In genomic region chr1:203273869-203274602, GRCh38 we compare ENCODE assay signal across 8 cellular contexts. TPM values are rescaled to one million over a fixed set of nuclear protein-coding genes. Genes with fewer than 3 reads are reported as not detected.
DNase-seq lines count a peak whose midpoint lies in the region; ATAC-seq, FAIRE-seq and TF ChIP-seq lines count a peak whose summit lies in the region.

No MANE protein-coding gene starts in this region.

- H3K27ac ChIP-seq in GM23338 (ENCODE audit: low read depth) (no peak overlapping the region), HepG2 (ENCODE audit: extremely low read length, insufficient read depth, low read length) (no peak overlapping the region), tibial artery (peak overlapping the region; percentile 84 to 88)

- peak overlapping the region; percentile 69 for H3K4me3 Mint-ChIP-seq in GM23338
- peak overlapping the region; percentile 70 for H3K4me3 Mint-ChIP-seq in activated CD8-positive, alpha-beta T cell treated with anti-CD3 and anti-CD28 coated beads, Interleukin-2, amount 10 ng/mL, durations not matched to agents 7 days and 5 days

- no peak overlapping the region for H3K27ac Mint-ChIP-seq in GM23338
- peak overlapping the region; percentile 82 for H3K27ac Mint-ChIP-seq in activated CD8-positive, alpha-beta T cell treated with anti-CD3 and anti-CD28 coated beads, Interleukin-2, amount 10 ng/mL, durations not matched to agents 7 days and 5 days

- H2AFZ ChIP-seq in GM23338 (peak overlapping the region; percentile 98), HepG2 (ENCODE audit: low read length) (no peak overlapping the region)

- H3K4me2 ChIP-seq in GM23338 (peak overlapping the region; percentile 92), HepG2 (ENCODE audit: low read depth, low read length) (no peak overlapping the region)

- TF ChIP-seq POLR2A in HepG2 (IDR thresholded peaks at IDR 0.05; ENCODE audit: insufficient read depth in 1 of 2, low read depth in 2 of 2, low read length in 2 of 2) = no peak

- H3K9ac ChIP-seq in HepG2 (ENCODE audit: insufficient read depth, low read depth, low read length) = no peak overlapping the region

- H3K9me3 Mint-ChIP-seq in GM23338 = no peaks in the 10 kb centered on the region
- H3K9me3 Mint-ChIP-seq in activated CD8-positive, alpha-beta T cell treated with anti-CD3 and anti-CD28 coated beads, Interleukin-2, amount 10 ng/mL, durations not matched to agents 7 days and 5 days (ENCODE audit: insufficient read depth) = no peaks in the 10 kb centered on the region

- H3K27me3 Mint-ChIP-seq in GM23338 (ENCODE audit: insufficient read depth, low read depth, poor library complexity) = peaks cover 37% of the 10 kb centered on the region
- no peaks in the 10 kb centered on the region for H3K27me3 Mint-ChIP-seq in activated CD8-positive, alpha-beta T cell treated with anti-CD3 and anti-CD28 coated beads, Interleukin-2, amount 10 ng/mL, durations not matched to agents 7 days and 5 days (ENCODE audit: low read depth)

- peak overlapping the region; percentile 67 for H3K4me3 ChIP-seq in GM23338
- no peak overlapping the region for H3K4me3 ChIP-seq in HepG2 (replicated peaks in 1 of 3; ENCODE audit: insufficient read depth in 1 of 3, low read depth in 2 of 3, low read length in 3 of 3)
- H3K4me3 ChIP-seq in tibial artery = peak overlapping the region; percentile 24 to 36

- H3F3A ChIP-seq in GM23338 (replicated peaks; ENCODE audit: low read depth) = no peaks in the 10 kb centered on the region

- H3K4me1 ChIP-seq in GM23338 (ENCODE audit: insufficient read depth) (peaks cover 14% of the 10 kb centered on the region; the same call in 1 of the 2 replicates), HepG2 (ENCODE audit: insufficient read depth, low read length) (peaks cover 17% of the 10 kb centered on the region; the same call in 1 of the 2 replicates), tibial artery (peaks cover 0 to 62% (median 49%) of the 10 kb centered on the region in 4 donors)

- H3K9me2 ChIP-seq in GM23338 (ENCODE audit: insufficient read depth) = no peaks in the 10 kb centered on the region

- H3K36me3 Mint-ChIP-seq in GM23338 (ENCODE audit: low read depth) = no peaks in the 10 kb centered on the region
- no peaks in the 10 kb centered on the region for H3K36me3 Mint-ChIP-seq in activated CD8-positive, alpha-beta T cell treated with anti-CD3 and anti-CD28 coated beads, Interleukin-2, amount 10 ng/mL, durations not matched to agents 7 days and 5 days (ENCODE audit: low read depth)

- H3K27me3 ChIP-seq in GM23338 (ENCODE audit: insufficient read depth) (peaks cover 29% of the 10 kb centered on the region), HepG2 (ENCODE audit: control insufficient read depth in 1 of 2, insufficient read depth in 2 of 2, low read length in 2 of 2) (peaks cover 1 to 37% of the 10 kb centered on the region in 2 experiments; a peak in 3 of 5 replicates), tibial artery (no peaks in the 10 kb centered on the region)

- CTCF ChIA-PET in activated CD8-positive, alpha-beta T cell treated with anti-CD3 and anti-CD28 coated beads, Interleukin-2, amount 10 ng/mL, durations not matched to agents 7 days and 5 days (lab: Charles Lee) = interaction anchor here (0.9 to 15.3 kb wide), 7 partner anchors 12 to 214 kb away, joined by 3 to 461 read pairs (median 97); partner anchors contain the start of gene BTG2
- CTCF ChIA-PET in HepG2 (lab: Yijun Ruan, JAX; ENCODE audit: low intra/inter-chr PET ratio, low total read pairs) = interaction anchor here (1.3 to 3.1 kb wide), 3 partner anchors 11 to 65 kb away, joined by 3 to 41 read pairs (median 13); no protein-coding TSS in a partner anchor

- no peak for FAIRE-seq in HepG2 (lab: Jason Lieb, UNC)

- in situ Hi-C loops in HepG2 (cut with HindIII; ENCODE audit: extremely low pct_ligation_motif_present, low pct_unique_long_range_greater_than_20kb) = loop anchor here (5.0 to 10.0 kb wide), 4 partner anchors 52 to 237 kb away; no protein-coding TSS in a partner anchor

- peak; percentile 30 for ATAC-seq in GM23338
- ATAC-seq in activated CD8-positive, alpha-beta T cell treated with anti-CD3 and anti-CD28 coated beads, Interleukin-2, amount 10 ng/mL, durations not matched to agents 7 days and 5 days = no peak
- no peak for ATAC-seq in HepG2

- H3K36me3 ChIP-seq in GM23338 (ENCODE audit: insufficient read depth) (no peaks in the 10 kb centered on the region), HepG2 (replicated peaks in 1 of 2; ENCODE audit: control insufficient read depth in 1 of 2, insufficient read depth in 2 of 2, low read length in 2 of 2) (no peaks in the 10 kb centered on the region), tibial artery (no peaks in the 10 kb centered on the region)

- H3K9me3 ChIP-seq in HepG2 (ENCODE audit: low read length) (no peaks in the 10 kb centered on the region), tibial artery (no peaks in the 10 kb centered on the region)

- TF ChIP-seq CTCF in GM23338 (conservative IDR thresholded peaks at IDR 0.05; ENCODE audit: low read depth in 2 of 2) (no peak), HepG2 (CRISPR knock-in tag; IDR thresholded peaks at IDR 0.05) (no peak), tibial artery (IDR thresholded peaks at IDR 0.05) (no peak)

- H3K4me1 Mint-ChIP-seq in GM23338 = peaks cover 19% of the 10 kb centered on the region
- peaks cover 82% of the 10 kb centered on the region for H3K4me1 Mint-ChIP-seq in activated CD8-positive, alpha-beta T cell treated with anti-CD3 and anti-CD28 coated beads, Interleukin-2, amount 10 ng/mL, durations not matched to agents 7 days and 5 days (ENCODE audit: low read depth)

- BruUV-seq in HepG2 (replicated peaks; lab: Mats Ljungman, UMichigan) = no TSS peak

- intact Hi-C loops in HepG2 (cut with micrococcal nuclease; ENCODE audit: unreplicated experiment) (loop anchor here (1.0 to 5.0 kb wide), 3 partner anchors 53 to 213 kb away; no protein-coding TSS in a partner anchor), tibial artery (cut with DNase I; ENCODE audit: low total_unique reads) (loop anchor here (2.0 to 5.0 kb wide), 3 partner anchors 65 to 213 kb away; no protein-coding TSS in a partner anchor)

- no peak for TF ChIP-seq EP300 in HepG2 (IDR thresholded peaks at IDR 0.05; ENCODE audit: low read depth in 2 of 2, low read length in 2 of 2)
- no peak for TF ChIP-seq EP300 in HepG2 (CRISPR knock-in tag; IDR thresholded peaks at IDR 0.05; ENCODE audit: borderline replicate concordance)

- H4K20me1 ChIP-seq in GM23338 (replicated peaks; ENCODE audit: insufficient read depth) = no peaks in the 10 kb centered on the region
- 0 out of 2 replicates have a peak, but pooled peaks cover 2% of the 10 kb centered on the region for H4K20me1 ChIP-seq in HepG2 (ENCODE audit: insufficient read depth, low read length)

- H3K79me2 ChIP-seq in GM23338 (replicated peaks; ENCODE audit: insufficient read depth) (no peaks in the 10 kb centered on the region), HepG2 (ENCODE audit: insufficient read depth, low read length) (no peaks in the 10 kb centered on the region)

- no peak for TF ChIP-seq RAD21 in HepG2 (CRISPR knock-in tag; IDR thresholded peaks at IDR 0.05)

- WGBS in HepG2 (ENCODE audit: low lambda C conversion rate) = 41% methylated on average over 5 of the region's 12 CpGs

- peak; percentile 79 for DNase-seq in Ammon's horn (ENCODE audit: low spot score)
- DNase-seq in GM23338 (ENCODE audit: low spot score) = peak; percentile 54
- no peak for DNase-seq in activated CD8-positive, alpha-beta T cell treated with anti-CD3 and anti-CD28 coated beads, Interleukin-2, amount 10 ng/mL, durations not matched to agents 7 days and 5 days
- no peak for DNase-seq in HepG2 (ENCODE audit: low spot score)
- DNase-seq in tibial artery = peak; percentile 62 to 81
- no peak for DNase-seq in NCI-H146 (lab: John Stamatoyannopoulos, UW)
- DNase-seq in NK-92 (lab: John Stamatoyannopoulos, UW; ENCODE audit: unreplicated experiment) = no peak
- no peak for DNase-seq in NCI-H1694 treated with DMSO at 0.1 percent for 48 hours (lab: John Stamatoyannopoulos, UW)

- POLR2A ChIA-PET in activated CD8-positive, alpha-beta T cell treated with anti-CD3 and anti-CD28 coated beads, Interleukin-2, amount 10 ng/mL, durations not matched to agents 7 days and 5 days (lab: Charles Lee) = interaction anchor here (0.9 to 11.6 kb wide), 4 partner anchors 14 to 52 kb away, joined by 3 to 243 read pairs (median 62); partner anchors contain the start of gene BTG2
- POLR2A ChIA-PET in HepG2 (lab: Yijun Ruan, JAX) = no interaction called here

RNA-seq across cellular contexts. Expression of gene BTG2, which starts 31.3 kb away (rescaled TPM):
- 7.8 and 9.1 TPM in 2 replicates for total RNA-seq in GM23338 (2014; rRNA removed; shearing (Covaris generic))
- 5.7 and 6.3 TPM in 2 replicates for polyA plus RNA-seq in GM23338 (2016; fragmentation: Nextera tagmentation; extraction: Ambion mirVana)
- 10 to 100 TPM; 58.6 to 58.9 TPM for total RNA-seq in activated CD8-positive, alpha-beta T cell treated with anti-CD3 and anti-CD28 coated beads, Interleukin-2, amount 10 ng/mL, durations not matched to agents 7 days and 5 days
- 18.3 and 18.7 TPM in 2 replicates for total RNA-seq in HepG2 (2016; rRNA removed; fragmentation: Illumina TruSeq; extraction: Trizol)
- total RNA-seq in HepG2 (2016; cell fraction: cytosol; rRNA removed; fragmentation: Illumina TruSeq; extraction: Trizol; ENCODE audit: low read depth) = 2.8 and 3.5 TPM in 2 replicates
- total RNA-seq in HepG2 (2016; cell fraction: insoluble cytoplasmic fraction; rRNA removed; fragmentation: Illumina TruSeq; extraction: Trizol) = 15.4 and 19.8 TPM in 2 replicates
- total RNA-seq in HepG2 (2016; cell fraction: membrane; rRNA removed; fragmentation: Illumina TruSeq; extraction: Trizol) = 11.7 and 12.9 TPM in 2 replicates
- 11.8 and 13.3 TPM in 2 replicates for total RNA-seq in HepG2 (2016; cell fraction: nucleus; rRNA removed; fragmentation: Illumina TruSeq; extraction: Trizol)
- 13.6 and 16.7 TPM in 2 replicates for polyA plus RNA-seq in HepG2 (2011; rRNA removed)
- polyA plus RNA-seq in HepG2 (2011; cell fraction: cytosol; rRNA removed) = 11.2 and 13.0 TPM in 2 replicates
- polyA plus RNA-seq in HepG2 (2011; cell fraction: nucleus; rRNA removed) = 8.6 and 10.6 TPM in 2 replicates
- 4.4 and 7.3 TPM in 2 replicates for polyA plus RNA-seq in HepG2 (2012)
- 2.1 and 2.2 TPM in 2 replicates for polyA plus RNA-seq in HepG2 (2016; cell fraction: cytosol; fragmentation: Illumina TruSeq; extraction: Trizol; ENCODE audit: low read depth)
- 18.8 and 19.2 TPM in 2 replicates for polyA plus RNA-seq in HepG2 (2016; cell fraction: insoluble cytoplasmic fraction; fragmentation: Illumina TruSeq; extraction: Trizol; ENCODE audit: low read depth)
- polyA plus RNA-seq in HepG2 (2016; cell fraction: membrane; fragmentation: Illumina TruSeq; extraction: Trizol; ENCODE audit: low read depth) = 6.5 and 7.0 TPM in 2 replicates
- polyA plus RNA-seq in HepG2 (2016; cell fraction: nucleus; fragmentation: Illumina TruSeq; extraction: Trizol; ENCODE audit: insufficient read depth, low read depth) = 18.0 and 19.6 TPM in 2 replicates
- polyA minus RNA-seq in HepG2 (2011; rRNA and poly(A)+ RNA removed; ENCODE audit: low replicate concordance) = 9.6 and 12.5 TPM in 2 replicates
- 8.5 and 9.2 TPM in 2 replicates for polyA minus RNA-seq in HepG2 (2011; cell fraction: cytosol; rRNA and poly(A)+ RNA removed)
- 4.9 and 8.8 TPM in 2 replicates for polyA minus RNA-seq in HepG2 (2011; cell fraction: nucleus; rRNA and poly(A)+ RNA removed)

RNA-seq across cellular contexts. Expression of gene CHIT1, which starts 44.6 kb away (rescaled TPM):
- total RNA-seq in GM23338 (2014; rRNA removed; shearing (Covaris generic)) = 0.07 TPM in 1 of 2 replicates, not detected in the other
- 0.47 and 0.85 TPM in 2 replicates for polyA plus RNA-seq in GM23338 (2016; fragmentation: Nextera tagmentation; extraction: Ambion mirVana)
- total RNA-seq in activated CD8-positive, alpha-beta T cell treated with anti-CD3 and anti-CD28 coated beads, Interleukin-2, amount 10 ng/mL, durations not matched to agents 7 days and 5 days = under 1 TPM; 0.39 to 0.50 TPM
- total RNA-seq in HepG2 (2016; rRNA removed; fragmentation: Illumina TruSeq; extraction: Trizol) = not detected in 2 replicates
- total RNA-seq in HepG2 (2016; cell fraction: cytosol; rRNA removed; fragmentation: Illumina TruSeq; extraction: Trizol; ENCODE audit: low read depth) = not detected in 2 replicates
- total RNA-seq in HepG2 (2016; cell fraction: insoluble cytoplasmic fraction; rRNA removed; fragmentation: Illumina TruSeq; extraction: Trizol) = not detected in 2 replicates
- total RNA-seq in HepG2 (2016; cell fraction: membrane; rRNA removed; fragmentation: Illumina TruSeq; extraction: Trizol) = not detected in 2 replicates
- not detected in 2 replicates for total RNA-seq in HepG2 (2016; cell fraction: nucleus; rRNA removed; fragmentation: Illumina TruSeq; extraction: Trizol)
- polyA plus RNA-seq in HepG2 (2011; rRNA removed) = not detected in 2 replicates
- polyA plus RNA-seq in HepG2 (2011; cell fraction: cytosol; rRNA removed) = not detected in 2 replicates
- not detected in 2 replicates for polyA plus RNA-seq in HepG2 (2011; cell fraction: nucleus; rRNA removed)
- not detected in 2 replicates for polyA plus RNA-seq in HepG2 (2012)
- not detected in 2 replicates for polyA plus RNA-seq in HepG2 (2016; cell fraction: cytosol; fragmentation: Illumina TruSeq; extraction: Trizol; ENCODE audit: low read depth)
- not detected in 2 replicates for polyA plus RNA-seq in HepG2 (2016; cell fraction: insoluble cytoplasmic fraction; fragmentation: Illumina TruSeq; extraction: Trizol; ENCODE audit: low read depth)
- polyA plus RNA-seq in HepG2 (2016; cell fraction: membrane; fragmentation: Illumina TruSeq; extraction: Trizol; ENCODE audit: low read depth) = not detected in 2 replicates
- polyA plus RNA-seq in HepG2 (2016; cell fraction: nucleus; fragmentation: Illumina TruSeq; extraction: Trizol; ENCODE audit: insufficient read depth, low read depth) = not detected in 2 replicates
- polyA minus RNA-seq in HepG2 (2011; rRNA and poly(A)+ RNA removed; ENCODE audit: low replicate concordance) = 0.16 TPM in 1 of 2 replicates, not detected in the other
- not detected in 2 replicates for polyA minus RNA-seq in HepG2 (2011; cell fraction: cytosol; rRNA and poly(A)+ RNA removed)
- polyA minus RNA-seq in HepG2 (2011; cell fraction: nucleus; rRNA and poly(A)+ RNA removed) = not detected in 2 replicates

Comparison
In these comparisons a context has a peak if more than half of its experiments do, and no peak if none do; other contexts are left out.
1. DNase-seq: peak in Ammon's horn (single experiment), GM23338 (single experiment) and tibial artery (2 of 2); none in activated CD8-positive, alpha-beta T cell treated with anti-CD3 and anti-CD28 coated beads, Interleukin-2, amount 10 ng/mL, durations not matched to agents 7 days and 5 days (single experiment), HepG2 (single experiment), NCI-H146 (single experiment), NK-92 (single experiment) and NCI-H1694 treated with DMSO at 0.1 percent for 48 hours (single experiment).
2. H3K27ac ChIP-seq: peak in tibial artery (2 of 2); none in GM23338 (single experiment) and HepG2 (single experiment).
3. H3K4me3 ChIP-seq: peak in GM23338 (single experiment) and tibial artery (2 of 2); none in HepG2 (0 of 3).